Comparison of ENCODE assay signal across 23 cellular contexts in genomic region chr9:77450093-77450475, GRCh38.
"Had no signal": no experiment of that assay in that cellular context is flagged by ENCODE, and none has a peak within 500 bp of the region (broad histone marks: within the 10 kb centered on the region; RNA-seq: fewer than 3 reads in every experiment).

No MANE protein-coding gene starts in this region.

- H3K36me3 ChIP-seq: esophagus squamous epithelium, stomach, thoracic aorta, transverse colon had no signal

- H3K27me3 Mint-ChIP-seq: dendritic cell treated with granulocyte-macrophage colony-stimulating factor and Interleukin-4, amounts not matched to agents 40 ng/mL and 50 ng/mL, for 4 days had no signal

- H3K27ac ChIP-seq: parathyroid adenoma, psoas muscle, skin epidermis, thoracic aorta, transverse colon had no signal

- H3K9me3 ChIP-seq: esophagus squamous epithelium, psoas muscle, stomach, transverse colon had no signal

- H3K27ac Mint-ChIP-seq: dendritic cell treated with granulocyte-macrophage colony-stimulating factor and Interleukin-4, amounts not matched to agents 40 ng/mL and 50 ng/mL, for 4 days; effector memory CD8-positive, alpha-beta T cell; nephron had no signal

- H3K4me3 ChIP-seq: esophagus squamous epithelium, lung, psoas muscle, skin epidermis, stomach, thoracic aorta, transverse colon had no signal

- H2AFZ ChIP-seq: parathyroid adenoma had no signal

- DNase-seq: effector memory CD8-positive, alpha-beta T cell; esophagus squamous epithelium; head of caudate nucleus; hippocampal formation; left colon; left ventricle myocardium superior; midbrain; naive B cell; occipital lobe; psoas muscle; retina; stimulated activated CD4-positive, alpha-beta T cell treated with anti-CD3 and anti-CD28 coated beads, Interleukin-12 subunit alpha, Interleukin-12 subunit beta, amount 100 ng/mL, for 4 hours; stimulated activated naive CD4-positive, alpha-beta T cell; stomach; substantia nigra; transverse colon had no signal

- H3K79me2 ChIP-seq: parathyroid adenoma had no signal

- H3K4me1 ChIP-seq: parathyroid adenoma, psoas muscle, transverse colon had no signal

- H3K27me3 ChIP-seq: esophagus squamous epithelium, stomach, transverse colon had no signal

- H3K4me1 Mint-ChIP-seq: nephron had no signal

- H3K4me3 Mint-ChIP-seq: dendritic cell treated with granulocyte-macrophage colony-stimulating factor and Interleukin-4, amounts not matched to agents 40 ng/mL and 50 ng/mL, for 4 days; effector memory CD8-positive, alpha-beta T cell; naive B cell; nephron had no signal

- H3K9ac ChIP-seq: parathyroid adenoma had no signal

- FAIRE-seq: colon had no signal
